In genomic region chr14:70011708-70012107, GRCh38 we compare ENCODE assay signal across 14 cellular contexts.
DNase-seq lines count a peak whose midpoint lies in the region; ATAC-seq, FAIRE-seq and TF ChIP-seq lines count a peak whose summit lies in the region.
"Had no signal": no experiment of that assay in that cellular context is flagged by ENCODE, and none has a peak within 500 bp of the region (broad histone marks: within the 10 kb centered on the region; RNA-seq: fewer than 3 reads in every experiment).

No MANE protein-coding gene starts in this region.

- H4K91ac ChIP-seq in IMR-90 (ENCODE audit: insufficient read depth, low read depth, low read length), result no peak overlapping the region

- no peaks in the 10 kb centered on the region; the same call in 1 of the 2 replicates for H3K9me1 ChIP-seq in IMR-90 (ENCODE audit: insufficient read depth, low read length)

- H3K27me3 ChIP-seq in IMR-90 (ENCODE audit: control insufficient read depth, insufficient read depth, low read length) (no peaks in the 10 kb centered on the region), foreskin keratinocyte (no peaks in the 10 kb centered on the region)

- no peak overlapping the region for H3K4me3 ChIP-seq in IMR-90 (ENCODE audit: insufficient read depth, low read depth, low read length)

- ATAC-seq in IMR-90 (ENCODE audit: low read depth) (no peak), foreskin keratinocyte (no peak), HG03432 (IDR thresholded peaks at IDR 0.05; ENCODE audit: unreplicated experiment) (no peak), GM21786 (IDR thresholded peaks at IDR 0.05; ENCODE audit: unreplicated experiment) (no peak)
- ATAC-seq: CD8-positive, alpha-beta T cell; HepG2 had no signal

- no peak overlapping the region for H3K14ac ChIP-seq in IMR-90 (replicated peaks; ENCODE audit: low read depth, low read length)

- no peak overlapping the region for H3K56ac ChIP-seq in IMR-90 (ENCODE audit: extremely low read depth, insufficient read depth, low read length)

- peaks cover 10% of the 10 kb centered on the region for H3K36me3 ChIP-seq in IMR-90 (ENCODE audit: control insufficient read depth, insufficient read depth, low read length)

- POLR2A ChIA-PET in IMR-90 (lab: Charles Lee; ENCODE audit: unreplicated experiment), result no interaction called here

- no peak overlapping the region for H3K4me2 ChIP-seq in IMR-90 (ENCODE audit: low read depth, low read length)

- dilution Hi-C loops in IMR-90 (cut with HindIII; ENCODE audit: low sequenced_read_pairs, unreplicated experiment), result no loop called here

- no peak for DNase-seq in GM19239 (ENCODE audit: insufficient read length, low spot score)
- no peak for DNase-seq in IMR-90
- no peak for DNase-seq in foreskin keratinocyte
- no peak for DNase-seq in urothelium cell line (ENCODE audit: low spot score)
- DNase-seq in AG08396 (ENCODE audit: low spot score), result no peak
- DNase-seq: CD8-positive, alpha-beta T cell; COR-L47; GOT3; H9 had no signal

- TF ChIP-seq RAD21 in IMR-90 (IDR thresholded peaks at IDR 0.05; ENCODE audit: low read length), result no peak

- no peaks in the 10 kb centered on the region for H3K79me1 ChIP-seq in IMR-90 (ENCODE audit: low read depth in 1 of 2, low read length in 2 of 2)

- 60% methylated on average over 1 of the region's 7 CpGs; no CpG with 5 or more reads in 1 of the 2 experiments for WGBS in IMR-90 (ENCODE audit: extremely low coverage in 2 of 2, insufficient read length in 1 of 2), 2 experiments

- no TSS peak for BruUV-seq in IMR-90 (replicated peaks; lab: Mats Ljungman, UMichigan)

- FAIRE-seq in GM19239 (lab: Jason Lieb, UNC), result peak; percentile 18
- FAIRE-seq in urothelium cell line (lab: Jason Lieb, UNC), result peak; percentile 65
- FAIRE-seq: A204.1, GM18507, HepG2 had no signal

- H2AK5ac ChIP-seq in IMR-90 (ENCODE audit: low read depth, low read length), result no peak overlapping the region

- H4K8ac ChIP-seq in IMR-90 (ENCODE audit: low read depth in 2 of 2, low read length in 2 of 2), result peak overlapping the region in 1 of 2 experiments; percentile 20; a peak in 1 of 4 replicates

- H2AK9ac ChIP-seq in IMR-90 (replicated peaks; ENCODE audit: low read depth, low read length, poor library complexity), result no peak overlapping the region

- no peaks in the 10 kb centered on the region for H3K9me3 ChIP-seq in IMR-90 (ENCODE audit: control insufficient read depth, insufficient read depth, low read length)

- peak overlapping the region; percentile 3 for H2BK5ac ChIP-seq in IMR-90 (ENCODE audit: low read depth, low read length, poor library complexity, severe bottlenecking)

- CTCF ChIA-PET in IMR-90 (lab: Yijun Ruan, JAX), result no interaction called here

- no peak for TF ChIP-seq POLR2A in IMR-90 (IDR thresholded peaks at IDR 0.05; ENCODE audit: low read depth, low read length)

- no peak overlapping the region for H3K9ac ChIP-seq in IMR-90 (ENCODE audit: low read depth, low read length)

- in situ Hi-C loops in IMR-90 (cut with MboI; ENCODE audit: low sequenced_read_pairs), result loop anchor here (25.0 kb wide), 1 partner anchor 424 kb away; no protein-coding TSS in a partner anchor

- no peak for TF ChIP-seq CTCF in IMR-90 (conservative IDR thresholded peaks at IDR 0.05; ENCODE audit: low read depth, low read length)
- TF ChIP-seq CTCF in foreskin keratinocyte (conservative IDR thresholded peaks at IDR 0.05), result no peak

- H3K4ac ChIP-seq in IMR-90 (ENCODE audit: low read depth, low read length), result peak overlapping the region; percentile 10; the same call in 1 of the 2 replicates

- peak overlapping the region; percentile 52; the same call in 1 of the 2 replicates for H2BK120ac ChIP-seq in IMR-90 (ENCODE audit: low read depth, low read length)

- H2AFZ ChIP-seq in IMR-90 (replicated peaks; ENCODE audit: low read length, poor library complexity), result no peak overlapping the region

- H2BK20ac ChIP-seq in IMR-90 (ENCODE audit: low read depth, low read length), result no peak overlapping the region; the same call in 1 of the 2 replicates

- H2BK15ac ChIP-seq in IMR-90 (ENCODE audit: low read depth, low read length), result no peak overlapping the region

- no peak overlapping the region for H4K5ac ChIP-seq in IMR-90 (ENCODE audit: low read depth, low read length)

- no peak overlapping the region for H3K23ac ChIP-seq in IMR-90 (ENCODE audit: low read depth, low read length)

- intact Hi-C loops in IMR-90 (cut with micrococcal nuclease), result no loop called here

- no peak overlapping the region for H3K27ac ChIP-seq in IMR-90 (ENCODE audit: insufficient read depth, low read length)
- peak overlapping the region; percentile 84 for H3K27ac ChIP-seq in foreskin keratinocyte

- H4K20me1 ChIP-seq in IMR-90 (ENCODE audit: insufficient read depth, low read length), result no peaks in the 10 kb centered on the region

- H3K4me1 ChIP-seq in IMR-90 (ENCODE audit: control insufficient read depth, insufficient read depth, low read length) (peaks cover 4% of the 10 kb centered on the region), foreskin keratinocyte (peaks cover 21% of the 10 kb centered on the region)

- H3K18ac ChIP-seq in IMR-90 (ENCODE audit: low read depth, low read length), result no peak overlapping the region; the same call in 1 of the 2 replicates

TF ChIP-seq in IMR-90, 13 proteins besides CTCF, POLR2A, EP300 and RAD21:
- TF ChIP-seq MAFK (IDR thresholded peaks at IDR 0.05; ENCODE audit: low read depth, low read length), result no peak
- no peak for TF ChIP-seq CEBPB (IDR thresholded peaks at IDR 0.05; ENCODE audit: low read depth, low read length)
- no peak for TF ChIP-seq MAZ (IDR thresholded peaks at IDR 0.05; ENCODE audit: borderline replicate concordance, low read depth, low read length)
- TF ChIP-seq MXI1 (IDR thresholded peaks at IDR 0.05; ENCODE audit: borderline replicate concordance, low read depth, low read length), result no peak
- TF ChIP-seq NFE2L2 (IDR thresholded peaks at IDR 0.05; ENCODE audit: low read depth, low read length), result no peak
- TF ChIP-seq BHLHE40 (IDR thresholded peaks at IDR 0.05; ENCODE audit: low read depth, low read length), result no peak
- TF ChIP-seq FOS (IDR thresholded peaks at IDR 0.05; ENCODE audit: low read depth, low read length), result no peak
- TF ChIP-seq CHD1 (IDR thresholded peaks at IDR 0.05; ENCODE audit: low read depth, low read length), result no peak
- no peak for TF ChIP-seq USF2 (IDR thresholded peaks at IDR 0.05; ENCODE audit: low read depth, low read length)
- no peak for TF ChIP-seq ELK1 (IDR thresholded peaks at IDR 0.05; ENCODE audit: borderline replicate concordance, low read depth, low read length)
- TF ChIP-seq RFX5 (IDR thresholded peaks at IDR 0.05; ENCODE audit: low read depth, low read length), result no peak
- TF ChIP-seq SMC3 (IDR thresholded peaks at IDR 0.05; ENCODE audit: low read depth, low read length), result no peak
- no peak for TF ChIP-seq RCOR1 (IDR thresholded peaks at IDR 0.05; ENCODE audit: insufficient replicate concordance, low read length)
TF ChIP-seq in IMR-90: peak in this region for 0.
